In genomic region chr1:210200090-210200736, GRCh38 we compare ENCODE assay signal across 1 cellular context.
TF ChIP-seq lines count a peak whose summit lies in the region.

No MANE protein-coding gene starts in this region.

TF ChIP-seq in SK-N-SH treated with all-trans-retinoic acid at 6 μM for 48 hours, 23 proteins besides CTCF, POLR2A, EP300 and RAD21 (continued from another document):
- TF ChIP-seq POU6F1 (CRISPR knock-in tag; IDR thresholded peaks at IDR 0.05; ENCODE audit: borderline replicate concordance, low read depth) (no peak), ARNTL (CRISPR knock-in tag; IDR thresholded peaks at IDR 0.05; ENCODE audit: borderline replicate concordance, low read depth) (no peak), BACH2 (CRISPR knock-in tag; IDR thresholded peaks at IDR 0.05; ENCODE audit: borderline replicate concordance) (no peak), ISL1 (CRISPR knock-in tag; IDR thresholded peaks at IDR 0.05) (no peak), ESRRG (CRISPR knock-in tag; IDR thresholded peaks at IDR 0.05) (no peak)
